In genomic region chr6:159805418-159806020, GRCh38 we compare ENCODE assay signal across 19 cellular contexts. TPM values are rescaled to one million over a fixed set of nuclear protein-coding genes. Genes with fewer than 3 reads are reported as not detected.
"Had no signal": no experiment of that assay in that cellular context is flagged by ENCODE, and none has a peak within 500 bp of the region (broad histone marks: within the 10 kb centered on the region; RNA-seq: fewer than 3 reads in every experiment).

No MANE protein-coding gene starts in this region.

- H3K27me3 ChIP-seq: right lobe of liver had no signal

- FAIRE-seq: frontal cortex, islet of Langerhans had no signal

- ATAC-seq: activated T-helper 17 cell treated with anti-CD3 and anti-CD28 coated beads, Interleukin-2, amount 50 U/mL, for 72 hours; left colon had no signal

- H3K27ac ChIP-seq: right lobe of liver had no signal

- H3K4me3 ChIP-seq: lung, right lobe of liver had no signal

- DNase-seq: activated CD4-positive, alpha-beta T cell treated with anti-CD3 and anti-CD28 coated beads, Interleukin-2, amount 50 U/mL, for 4 hours; activated CD4-positive, CD25-positive, alpha-beta regulatory T cell treated with anti-CD3 and anti-CD28 coated beads, Interleukin-2, amount 50 U/mL, for 72 hours; activated naive CD4-positive, alpha-beta T cell treated with Interleukin-2 at 50 U/mL for 16 hours; aorta; cerebellar nuclear complex; effector memory CD4-positive, alpha-beta T cell; left colon; midbrain; right lobe of liver; T1000 had no signal

- H3K36me3 ChIP-seq: right lobe of liver had no signal

RNA-seq across cellular contexts. Expression of gene PNLDC1, which starts 5.4 kb away (rescaled TPM):
- total RNA-seq: frontal cortex, left colon, myocyte, osteocyte, pulmonary artery endothelial cell, urinary bladder had no signal
- polyA plus RNA-seq: neural cell had no signal
